8 cellular contexts compared by ENCODE assay signal in the genomic region with DNA sequence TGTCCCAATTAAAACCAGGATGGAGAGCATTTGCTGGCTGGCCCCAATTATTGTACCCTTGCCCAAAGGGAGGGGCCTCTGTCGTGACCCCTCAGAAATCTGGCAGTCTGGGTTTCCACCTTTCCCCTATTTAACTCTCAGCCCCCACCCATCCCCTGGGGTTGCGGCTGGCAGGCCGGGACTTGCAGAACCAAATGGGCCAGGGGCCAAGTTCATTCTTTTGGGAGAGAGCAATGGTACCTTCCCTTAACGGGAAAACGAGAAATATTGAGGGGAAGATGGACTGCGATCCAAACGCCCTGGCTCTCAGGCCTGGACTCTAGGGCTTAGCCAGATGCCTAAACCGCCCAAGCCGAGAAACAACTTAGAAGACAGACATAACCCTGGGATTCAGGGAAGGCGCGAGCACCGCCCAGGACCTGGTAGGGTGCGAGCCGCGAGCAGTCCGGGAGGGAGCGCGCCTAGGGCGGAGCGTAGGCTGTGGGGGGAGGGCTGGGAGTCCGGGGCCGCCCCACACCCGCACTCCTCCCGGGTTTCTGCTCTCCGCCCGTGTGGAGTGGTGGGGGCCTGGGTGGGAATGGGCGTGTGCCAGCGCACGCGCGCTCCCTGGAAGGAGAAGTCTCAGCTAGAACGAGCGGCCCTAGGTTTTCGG. TPM values are rescaled to one million over a fixed set of nuclear protein-coding genes. Genes with fewer than 3 reads are reported as not detected.
A peak's percentile ranks its signal among the peaks of the same experiment; 100 is the strongest.
DNase-seq lines count a peak whose midpoint lies in the region; ATAC-seq and TF ChIP-seq lines count a peak whose summit lies in the region.

A gene with protein sequence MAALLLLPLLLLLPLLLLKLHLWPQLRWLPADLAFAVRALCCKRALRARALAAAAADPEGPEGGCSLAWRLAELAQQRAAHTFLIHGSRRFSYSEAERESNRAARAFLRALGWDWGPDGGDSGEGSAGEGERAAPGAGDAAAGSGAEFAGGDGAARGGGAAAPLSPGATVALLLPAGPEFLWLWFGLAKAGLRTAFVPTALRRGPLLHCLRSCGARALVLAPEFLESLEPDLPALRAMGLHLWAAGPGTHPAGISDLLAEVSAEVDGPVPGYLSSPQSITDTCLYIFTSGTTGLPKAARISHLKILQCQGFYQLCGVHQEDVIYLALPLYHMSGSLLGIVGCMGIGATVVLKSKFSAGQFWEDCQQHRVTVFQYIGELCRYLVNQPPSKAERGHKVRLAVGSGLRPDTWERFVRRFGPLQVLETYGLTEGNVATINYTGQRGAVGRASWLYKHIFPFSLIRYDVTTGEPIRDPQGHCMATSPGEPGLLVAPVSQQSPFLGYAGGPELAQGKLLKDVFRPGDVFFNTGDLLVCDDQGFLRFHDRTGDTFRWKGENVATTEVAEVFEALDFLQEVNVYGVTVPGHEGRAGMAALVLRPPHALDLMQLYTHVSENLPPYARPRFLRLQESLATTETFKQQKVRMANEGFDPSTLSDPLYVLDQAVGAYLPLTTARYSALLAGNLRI (plus strand): TSS at position 628 of the 652 bp plus-strand sequence. CDS start 91 bp downstream, outside the sequence.

- peak within 1 kb of the TSS; percentile 92 for H3K27ac Mint-ChIP-seq in activated naive CD8-positive, alpha-beta T cell treated with anti-CD3 and anti-CD28 coated beads, Interleukin-2, amount 10 ng/mL, durations not matched to agents 7 days and 5 days

- TF ChIP-seq CTCF in omental fat pad (IDR thresholded peaks at IDR 0.05) = no peak

- H3K4me1 Mint-ChIP-seq in activated naive CD8-positive, alpha-beta T cell treated with anti-CD3 and anti-CD28 coated beads, Interleukin-2, amount 10 ng/mL, durations not matched to agents 7 days and 5 days = peaks cover 33% of the 10 kb centered on the region

- H3K27me3 Mint-ChIP-seq in activated naive CD8-positive, alpha-beta T cell treated with anti-CD3 and anti-CD28 coated beads, Interleukin-2, amount 10 ng/mL, durations not matched to agents 7 days and 5 days = no peaks in the 10 kb centered on the region

- POLR2A ChIA-PET in activated naive CD8-positive, alpha-beta T cell treated with anti-CD3 and anti-CD28 coated beads, Interleukin-2, amount 10 ng/mL, durations not matched to agents 7 days and 5 days (lab: Charles Lee) = interaction anchor here (0.5 to 2.5 kb wide), 23 partner anchors 9 to 234 kb away, joined by 3 to 17 read pairs (median 5); a partner anchor contains a TSS

- no peaks in the 10 kb centered on the region for H3K9me3 Mint-ChIP-seq in activated naive CD8-positive, alpha-beta T cell treated with anti-CD3 and anti-CD28 coated beads, Interleukin-2, amount 10 ng/mL, durations not matched to agents 7 days and 5 days

- peak; percentile 84 for DNase-seq in DMS53 (lab: John Stamatoyannopoulos, UW)
- DNase-seq in NCI-H2029 (lab: John Stamatoyannopoulos, UW) = peak; percentile 66
- DNase-seq in activated naive CD8-positive, alpha-beta T cell treated with anti-CD3 and anti-CD28 coated beads, Interleukin-2, amount 10 ng/mL, durations not matched to agents 7 days and 5 days = no peak
- DNase-seq in Right ventricle myocardium inferior (ENCODE audit: missing footprints) = peak; percentile 89
- no peak for DNase-seq in omental fat pad (ENCODE audit: low spot score)
- no peak for DNase-seq in foreskin melanocyte

- intact Hi-C loops in Right ventricle myocardium inferior (cut with DNase I) = loop anchor here (2.0 to 10.0 kb wide), 2 partner anchors 48 to 420 kb away; a partner anchor contains a TSS

- ATAC-seq in GM21723 (IDR thresholded peaks at IDR 0.05; ENCODE audit: unreplicated experiment) (peak; percentile 37), Right ventricle myocardium inferior (peak; percentile 92), omental fat pad (ENCODE audit: low FRiP score) (peak; percentile 78), HG02571 (IDR thresholded peaks at IDR 0.05; ENCODE audit: unreplicated experiment) (no peak)
- ATAC-seq in activated naive CD8-positive, alpha-beta T cell treated with anti-CD3 and anti-CD28 coated beads, Interleukin-2, amount 10 ng/mL, durations not matched to agents 7 days and 5 days (ENCODE audit: low read depth) = peak; percentile 57

- H3K4me3 Mint-ChIP-seq in activated naive CD8-positive, alpha-beta T cell treated with anti-CD3 and anti-CD28 coated beads, Interleukin-2, amount 10 ng/mL, durations not matched to agents 7 days and 5 days = peak within 1 kb of the TSS; percentile 94

- H3K36me3 Mint-ChIP-seq in activated naive CD8-positive, alpha-beta T cell treated with anti-CD3 and anti-CD28 coated beads, Interleukin-2, amount 10 ng/mL, durations not matched to agents 7 days and 5 days = peaks cover 21% of the 10 kb centered on the region

RNA-seq across cellular contexts. Expression of the gene that starts here (rescaled TPM):
- total RNA-seq in activated naive CD8-positive, alpha-beta T cell treated with anti-CD3 and anti-CD28 coated beads, Interleukin-2, amount 10 ng/mL, durations not matched to agents 7 days and 5 days = 10 to 100 TPM; 38.9 to 44.0 TPM
- total RNA-seq in Right ventricle myocardium inferior = 13.5 TPM
- 10 to 100 TPM; 29.4 to 65.4 (median 40.5) TPM for total RNA-seq in omental fat pad

Comparison
In these comparisons a context has a peak if more than half of its experiments do, and no peak if none do; other contexts are left out.
1. DNase-seq: peak in DMS53 (single experiment), NCI-H2029 (single experiment) and Right ventricle myocardium inferior (single experiment); none in activated naive CD8-positive, alpha-beta T cell treated with anti-CD3 and anti-CD28 coated beads, Interleukin-2, amount 10 ng/mL, durations not matched to agents 7 days and 5 days (single experiment), omental fat pad (single experiment) and foreskin melanocyte (single experiment).